Comparison of ENCODE assay signal across 1 cellular context in genomic region chr16:49158029-49158642, GRCh38.
TF ChIP-seq lines count a peak whose summit lies in the region.

No MANE protein-coding gene starts in this region.

TF ChIP-seq in HepG2, 621 proteins besides CTCF, POLR2A, EP300 and RAD21 (continued from another document and continues in another):
- no peak for TF ChIP-seq MYC (CRISPR knock-in tag; IDR thresholded peaks at IDR 0.05; ENCODE audit: borderline replicate concordance)
- TF ChIP-seq FOXM1 (CRISPR knock-in tag; IDR thresholded peaks at IDR 0.05), result peak; percentile 94; the same call in 1 of the 2 replicates
- TF ChIP-seq KMT2B (CRISPR knock-in tag; IDR thresholded peaks at IDR 0.05), result peak; percentile 84; the same call in 1 of the 2 replicates
- peak; percentile 85 for TF ChIP-seq JUNB (CRISPR knock-in tag; IDR thresholded peaks at IDR 0.05; ENCODE audit: borderline replicate concordance)
- TF ChIP-seq ZNF660 (CRISPR knock-in tag; IDR thresholded peaks at IDR 0.05; ENCODE audit: borderline replicate concordance, low read depth), result 0 out of 2 replicates have a peak, but pooled peaks have one; percentile 76
- peak; percentile 72 for TF ChIP-seq GATAD1 (CRISPR knock-in tag; IDR thresholded peaks at IDR 0.05)
- no peak for TF ChIP-seq PAX8 (CRISPR knock-in tag; IDR thresholded peaks at IDR 0.05; ENCODE audit: borderline replicate concordance)
- no peak for TF ChIP-seq ZNF550 (CRISPR knock-in tag; IDR thresholded peaks at IDR 0.05; ENCODE audit: borderline replicate concordance)
- TF ChIP-seq ZNF432 (CRISPR knock-in tag; IDR thresholded peaks at IDR 0.05; ENCODE audit: borderline replicate concordance), result no peak
- TF ChIP-seq SNAPC4 (CRISPR knock-in tag; IDR thresholded peaks at IDR 0.05), result 0 out of 2 replicates have a peak, but pooled peaks have one; percentile 30
- no peak for TF ChIP-seq ZFP62 (CRISPR knock-in tag; IDR thresholded peaks at IDR 0.05)
- TF ChIP-seq ZNF205 (CRISPR knock-in tag; IDR thresholded peaks at IDR 0.05), result peak; percentile 94
- TF ChIP-seq ZNF160 (CRISPR knock-in tag; IDR thresholded peaks at IDR 0.05), result peak; percentile 89; the same call in 1 of the 2 replicates
- TF ChIP-seq ETS1 (CRISPR knock-in tag; IDR thresholded peaks at IDR 0.05), result 0 out of 2 replicates have a peak, but pooled peaks have one; percentile 71
- no peak for TF ChIP-seq NFATC3 (CRISPR knock-in tag; IDR thresholded peaks at IDR 0.05)
- TF ChIP-seq RFXANK (CRISPR knock-in tag; IDR thresholded peaks at IDR 0.05), result peak; percentile 90; the same call in 1 of the 2 replicates
- TF ChIP-seq SMC3 (IDR thresholded peaks at IDR 0.05; ENCODE audit: low read length), result no peak
- peak; percentile 96 for TF ChIP-seq ZBTB26 (CRISPR knock-in tag; IDR thresholded peaks at IDR 0.05; ENCODE audit: borderline replicate concordance)
- TF ChIP-seq ZNF343 (CRISPR knock-in tag; IDR thresholded peaks at IDR 0.05), result no peak
- no peak for TF ChIP-seq NR2F6 (IDR thresholded peaks at IDR 0.05)
- TF ChIP-seq NR2F6 (CRISPR knock-in tag; IDR thresholded peaks at IDR 0.05), result peak; percentile 68
- TF ChIP-seq PAWR (CRISPR knock-in tag; IDR thresholded peaks at IDR 0.05; ENCODE audit: borderline replicate concordance), result no peak
- TF ChIP-seq THAP7 (CRISPR knock-in tag; IDR thresholded peaks at IDR 0.05), result no peak
- TF ChIP-seq KDM3A (CRISPR knock-in tag; IDR thresholded peaks at IDR 0.05; ENCODE audit: low read depth), result peak; percentile 73; the same call in 1 of the 2 replicates
- peak; percentile 66; the same call in 1 of the 2 replicates for TF ChIP-seq ZNF646 (CRISPR knock-in tag; IDR thresholded peaks at IDR 0.05)
- no peak for TF ChIP-seq ATF1 (CRISPR knock-in tag; IDR thresholded peaks at IDR 0.05)
- no peak for TF ChIP-seq TCF12 (IDR thresholded peaks at IDR 0.05)
- peak; percentile 74; the same call in 1 of the 2 replicates for TF ChIP-seq TCF12 (CRISPR knock-in tag; IDR thresholded peaks at IDR 0.05)
- TF ChIP-seq TFAP4 (IDR thresholded peaks at IDR 0.05; ENCODE audit: borderline replicate concordance, low read depth), result no peak
- peak; percentile 98 for TF ChIP-seq ETV6 (CRISPR knock-in tag; conservative IDR thresholded peaks at IDR 0.05)
- TF ChIP-seq NFKB2 (CRISPR knock-in tag; IDR thresholded peaks at IDR 0.05; ENCODE audit: borderline replicate concordance), result peak; percentile 60; the same call in 1 of the 2 replicates
- TF ChIP-seq ZBTB44 (CRISPR knock-in tag; IDR thresholded peaks at IDR 0.05), result peak; percentile 99
- TF ChIP-seq ZKSCAN1 (IDR thresholded peaks at IDR 0.05; ENCODE audit: low read length), result no peak
- TF ChIP-seq HNRNPK (IDR thresholded peaks at IDR 0.05; ENCODE audit: low read depth, low read length, poor library complexity, severe bottlenecking), result no peak
- TF ChIP-seq FOXP4 (CRISPR knock-in tag; IDR thresholded peaks at IDR 0.05), result peak; percentile 54; the same call in 1 of the 2 replicates
- peak; percentile 100 for TF ChIP-seq MIER2 (CRISPR knock-in tag; IDR thresholded peaks at IDR 0.05)
- TF ChIP-seq ZNF496 (CRISPR knock-in tag; IDR thresholded peaks at IDR 0.05; ENCODE audit: insufficient replicate concordance), result no peak
- TF ChIP-seq YEATS4 (CRISPR knock-in tag; IDR thresholded peaks at IDR 0.05; ENCODE audit: borderline replicate concordance), result 0 out of 2 replicates have a peak, but pooled peaks have one; percentile 33
- peak; percentile 93; the same call in 1 of the 2 replicates for TF ChIP-seq ZNF790 (CRISPR knock-in tag; IDR thresholded peaks at IDR 0.05; ENCODE audit: borderline replicate concordance)
- TF ChIP-seq NR2F2 (IDR thresholded peaks at IDR 0.05; ENCODE audit: borderline replicate concordance, low read depth), result no peak
- TF ChIP-seq ATF3 (CRISPR knock-in tag; IDR thresholded peaks at IDR 0.05), result peak; percentile 88
- no peak for TF ChIP-seq ZNF569 (CRISPR knock-in tag; IDR thresholded peaks at IDR 0.05; ENCODE audit: borderline replicate concordance)
- TF ChIP-seq ZNF260 (CRISPR knock-in tag; IDR thresholded peaks at IDR 0.05; ENCODE audit: borderline replicate concordance, low read depth), result no peak
- no peak for TF ChIP-seq PCBP2 (optimal IDR thresholded peaks at IDR 0.05; ENCODE audit: low read depth, low read length, poor library complexity, severe bottlenecking)
- TF ChIP-seq ZNF383 (CRISPR knock-in tag; IDR thresholded peaks at IDR 0.05; ENCODE audit: borderline replicate concordance), result no peak
